Comparison of ENCODE assay signal across 13 cellular contexts in the genomic region with DNA sequence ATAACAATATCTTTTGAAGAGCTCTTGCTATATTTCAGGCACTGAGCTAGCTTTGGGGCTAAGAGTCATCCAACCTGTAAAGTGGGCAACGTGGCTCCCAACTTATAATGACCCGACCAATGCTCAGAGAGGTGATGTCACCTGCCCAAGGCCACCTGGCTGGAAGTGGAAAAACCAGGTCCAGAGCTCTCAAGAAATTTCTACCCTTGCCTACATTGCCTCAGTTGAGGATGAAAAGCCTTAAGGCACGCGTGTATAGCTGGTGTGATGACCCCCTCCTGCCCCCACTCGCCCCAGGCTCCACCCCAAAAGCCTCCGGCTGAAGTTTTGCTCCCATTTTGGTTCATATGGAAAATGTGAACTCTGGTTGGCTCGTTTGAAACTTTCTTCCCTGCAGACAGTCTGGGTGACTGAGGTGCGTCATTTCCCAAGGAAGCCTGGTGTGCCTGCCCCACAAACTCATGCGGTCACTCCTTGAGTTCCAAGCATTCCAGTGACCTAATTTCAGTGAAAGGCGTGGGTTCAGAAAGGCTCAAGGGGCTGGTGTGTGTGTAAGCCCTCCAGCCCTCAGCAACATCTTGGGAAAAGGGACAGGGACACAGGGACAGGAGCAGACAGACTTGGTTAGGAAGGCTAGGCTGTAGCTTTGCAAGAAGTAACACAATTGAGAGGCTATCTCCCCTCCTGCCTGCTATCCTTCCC. TPM values are rescaled to one million over a fixed set of nuclear protein-coding genes. Genes with fewer than 3 reads are reported as not detected.
DNase-seq lines count a peak whose midpoint lies in the region; TF ChIP-seq lines count a peak whose summit lies in the region.
"Had no signal": no experiment of that assay in that cellular context is flagged by ENCODE, and none has a peak within 500 bp of the region (broad histone marks: within the 10 kb centered on the region; RNA-seq: fewer than 3 reads in every experiment).

No MANE protein-coding gene starts in this region.

- H3K9me2 ChIP-seq in MM.1S (replicated peaks; ENCODE audit: insufficient read depth, low read length), result no peaks in the 10 kb centered on the region

- H3K4me1 ChIP-seq in SJCRH30 (peaks cover 23% of the 10 kb centered on the region; the same call in 1 of the 2 replicates), ovary (ENCODE audit: insufficient read depth) (no peaks in the 10 kb centered on the region), MM.1S (ENCODE audit: low read length) (no peaks in the 10 kb centered on the region)
- H3K4me1 ChIP-seq: heart left ventricle had no signal

- no peaks in the 10 kb centered on the region for H4K20me1 ChIP-seq in MM.1S (ENCODE audit: insufficient read depth, low read length)

- H3K4me3 ChIP-seq in SJCRH30 (no peak overlapping the region), ovary (no peak overlapping the region), MM.1S (ENCODE audit: low read length) (no peak overlapping the region)
- H3K4me3 ChIP-seq: heart left ventricle had no signal

- no peaks in the 10 kb centered on the region for H3F3A ChIP-seq in MM.1S (ENCODE audit: insufficient read depth, low read length)

- 59 to 68% (median 66%) methylated on average over 10 of the region's 10 CpGs for WGBS in ovary, 3 donors

- no peak overlapping the region for H3K4me2 ChIP-seq in MM.1S (ENCODE audit: low read depth, low read length)

- peak; percentile 88 for DNase-seq in GM03348 (ENCODE audit: low spot score)
- DNase-seq in SJCRH30, result peak; percentile 66 to 70
- DNase-seq in fibroblast of gingiva (ENCODE audit: low read depth), result peak; percentile 69
- DNase-seq in posterior vena cava (ENCODE audit: low spot score), result peak; percentile 18
- no peak for DNase-seq in ovary
- no peak for DNase-seq in SIG-M5 (lab: John Stamatoyannopoulos, UW)
- DNase-seq in MM.1S, result no peak
- DNase-seq in NCI-H1694 treated with DMSO at 0.1 percent for 48 hours (lab: John Stamatoyannopoulos, UW), result no peak
- DNase-seq: DMS 273 treated with DMSO at 0.1 percent for 48 hours, heart left ventricle, NCI-H187 treated with DMSO at 0.1 percent for 48 hours had no signal

- no peak for TF ChIP-seq EP300 in ovary (IDR thresholded peaks at IDR 0.05)

- H3K27ac ChIP-seq in SJCRH30, result peak overlapping the region; percentile 28
- no peak overlapping the region for H3K27ac ChIP-seq in ovary
- no peak overlapping the region for H3K27ac ChIP-seq in MM.1S (ENCODE audit: low read length)
- H3K27ac ChIP-seq: heart left ventricle had no signal

- TF ChIP-seq CTCF in ovary (IDR thresholded peaks at IDR 0.05) (no peak), MM.1S (IDR thresholded peaks at IDR 0.05; ENCODE audit: low read length) (no peak)

- intact Hi-C loops in posterior vena cava (cut with DNase I) (no loop called here), ovary (cut with DNase I) (no loop called here)

- H2AFZ ChIP-seq in MM.1S (ENCODE audit: low read length), result no peak overlapping the region

- H3K27me3 ChIP-seq in SJCRH30 (no peaks in the 10 kb centered on the region), ovary (no peaks in the 10 kb centered on the region), MM.1S (replicated peaks; ENCODE audit: insufficient read depth, low read length) (no peaks in the 10 kb centered on the region; the same call in 1 of the 2 replicates)
- H3K27me3 ChIP-seq: heart left ventricle had no signal

- TF ChIP-seq POLR2A in ovary (IDR thresholded peaks at IDR 0.05), result no peak

- no peaks in the 10 kb centered on the region for H3K9me3 ChIP-seq in SJCRH30 (replicated peaks)
- no peaks in the 10 kb centered on the region for H3K9me3 ChIP-seq in ovary
- H3K9me3 ChIP-seq in MM.1S (replicated peaks; ENCODE audit: insufficient read depth, low read length), result no peaks in the 10 kb centered on the region
- H3K9me3 ChIP-seq: heart left ventricle had no signal

- no peak overlapping the region for H3K9ac ChIP-seq in MM.1S (ENCODE audit: low read length)

- no peaks in the 10 kb centered on the region for H3K79me2 ChIP-seq in MM.1S (ENCODE audit: low read length)

- H3K36me3 ChIP-seq in SJCRH30 (no peaks in the 10 kb centered on the region), ovary (no peaks in the 10 kb centered on the region), MM.1S (replicated peaks; ENCODE audit: insufficient read depth, low read length) (no peaks in the 10 kb centered on the region)
- H3K36me3 ChIP-seq: heart left ventricle had no signal

RNA-seq across cellular contexts. Expression of a gene that starts 20.5 kb away (rescaled TPM):
- not detected in 2 replicates for total RNA-seq in SJCRH30 (2014; rRNA removed; shearing (Covaris generic))
- total RNA-seq in posterior vena cava (not detected), ovary (under 1 TPM in 3 of 7 donors, not detected in 4; 0.08 to 0.80 (median 0.12) TPM)
- under 1 TPM in 1 of 2 donors, not detected in 1; 0.05 TPM for polyA plus RNA-seq in ovary
- total RNA-seq: activated CD8-positive, alpha-beta memory T cell treated with anti-CD3 and anti-CD28 coated beads for 36 hours; natural killer cell treated with Interleukin-12 subunit alpha and Interleukin-12 subunit beta and Interleukin-15 and Interleukin-18, amount 100 ng/mL, for 72 hours had no signal

RNA-seq across cellular contexts. Expression of a gene that starts 28.1 kb away (rescaled TPM):
- 28.8 and 29.8 TPM in 2 replicates for total RNA-seq in SJCRH30 (2014; rRNA removed; shearing (Covaris generic))
- total RNA-seq in posterior vena cava, result 10 to 100 TPM; 31.9 to 35.4 TPM
- total RNA-seq in ovary, result 10 to 100 TPM in 6 of 7 donors, 1 to 10 TPM in 1; 9.4 to 30.7 (median 23.2) TPM
- polyA plus RNA-seq in ovary, result 10 to 100 TPM in 1 of 2 donors, 1 to 10 TPM in 1; 6.8 to 28.5 TPM

Comparison
In these comparisons a context has a peak if more than half of its experiments do, and no peak if none do; other contexts are left out.
1. DNase-seq: peak in GM03348 (single experiment), SJCRH30 (2 of 2), fibroblast of gingiva (single experiment) and posterior vena cava (single experiment); none in ovary (0 of 5), SIG-M5 (single experiment), MM.1S (single experiment) and NCI-H1694 treated with DMSO at 0.1 percent for 48 hours (single experiment).